Comparison of ENCODE assay signal across 18 cellular contexts in the genomic region with DNA sequence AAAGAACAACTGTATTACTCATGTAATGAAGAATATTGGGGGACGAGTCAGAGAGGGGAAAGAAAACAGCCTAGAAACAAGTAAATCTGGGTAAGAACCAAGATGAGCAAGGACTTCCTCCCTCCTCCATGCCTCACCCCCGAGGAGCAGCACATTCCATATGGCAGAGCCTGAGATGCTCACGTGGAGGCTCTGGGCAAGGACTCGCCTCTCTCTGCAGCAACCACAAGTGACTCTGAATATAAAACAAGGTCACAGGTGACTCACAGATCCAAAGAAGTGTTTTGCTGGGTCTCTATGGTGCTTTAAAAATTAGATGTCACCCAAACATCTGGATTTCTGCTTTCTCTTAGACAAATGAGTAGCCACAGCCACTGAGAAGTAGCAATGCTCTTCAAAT.
A peak's percentile ranks its signal among the peaks of the same experiment; 100 is the strongest.
DNase-seq lines count a peak whose midpoint lies in the region; ATAC-seq and TF ChIP-seq lines count a peak whose summit lies in the region.
"Had no signal": no experiment of that assay in that cellular context is flagged by ENCODE, and none has a peak within 500 bp of the region (broad histone marks: within the 10 kb centered on the region; RNA-seq: fewer than 3 reads in every experiment).

No MANE protein-coding gene starts in this region.

- CTCF ChIA-PET in mammary epithelial cell (lab: Charles Lee; ENCODE audit: low non-redundant PET): no interaction called here

- BruUV-seq in mammary epithelial cell (replicated peaks; lab: Mats Ljungman, UMichigan): no TSS peak

- no peaks in the 10 kb centered on the region for H3K36me3 Mint-ChIP-seq in activated T-helper 17 cell treated with anti-CD3 and anti-CD28 coated beads, Interleukin-2, amount 50 U/mL, for 72 hours (ENCODE audit: low read depth)
- H3K36me3 Mint-ChIP-seq: CD8-positive, alpha-beta T cell; naive B cell had no signal

- H3K9me3 Mint-ChIP-seq in activated T-helper 17 cell treated with anti-CD3 and anti-CD28 coated beads, Interleukin-2, amount 50 U/mL, for 72 hours: no peaks in the 10 kb centered on the region
- H3K9me3 Mint-ChIP-seq: activated B cell treated with CpG ODN at 0.5 μM for 24 hours; activated naive CD4-positive, alpha-beta T cell treated with anti-CD3 and anti-CD28 coated beads for 36 hours; CD8-positive, alpha-beta T cell; central memory CD8-positive, alpha-beta T cell had no signal

- 39% methylated on average over 4 of the region's 4 CpGs for WGBS in mammary epithelial cell (ENCODE audit: low coverage, missing lambda C conversion rate)

- H3K4me1 Mint-ChIP-seq in activated T-helper 17 cell treated with anti-CD3 and anti-CD28 coated beads, Interleukin-2, amount 50 U/mL, for 72 hours: no peaks in the 10 kb centered on the region
- H3K4me1 Mint-ChIP-seq: activated B cell treated with CpG ODN at 0.5 μM for 24 hours; central memory CD8-positive, alpha-beta T cell; naive B cell had no signal

- TF ChIP-seq POLR2A in breast epithelium (IDR thresholded peaks at IDR 0.05): no peak
- no peak for TF ChIP-seq POLR2A in vagina (IDR thresholded peaks at IDR 0.05)

- peaks cover 12% of the 10 kb centered on the region for H3K27me3 Mint-ChIP-seq in activated T-helper 17 cell treated with anti-CD3 and anti-CD28 coated beads, Interleukin-2, amount 50 U/mL, for 72 hours

- H3K4me3 ChIP-seq in mammary epithelial cell (replicated peaks in 1 of 3; ENCODE audit: insufficient read depth in 1 of 3, low read depth in 2 of 3, low read length in 3 of 3) (no peak overlapping the region), breast epithelium (no peak overlapping the region), astrocyte of the spinal cord (ENCODE audit: low read depth, low read length) (no peak overlapping the region), vagina (no peak overlapping the region)
- H3K4me3 ChIP-seq: left lung, upper lobe of right lung had no signal

- H4K20me1 ChIP-seq in mammary epithelial cell (ENCODE audit: insufficient read depth, low read length): no peaks in the 10 kb centered on the region

- H3K27ac Mint-ChIP-seq in activated T-helper 17 cell treated with anti-CD3 and anti-CD28 coated beads, Interleukin-2, amount 50 U/mL, for 72 hours: no peak overlapping the region
- H3K27ac Mint-ChIP-seq: activated B cell treated with CpG ODN at 0.5 μM for 24 hours; activated naive CD4-positive, alpha-beta T cell treated with anti-CD3 and anti-CD28 coated beads for 36 hours; CD8-positive, alpha-beta T cell had no signal

- intact Hi-C loops in mammary epithelial cell (cut with micrococcal nuclease) (no loop called here), breast epithelium (cut with DNase I; ENCODE audit: low total_unique reads) (no loop called here), vagina (cut with DNase I) (no loop called here)

- TF ChIP-seq CTCF in mammary epithelial cell (conservative IDR thresholded peaks at IDR 0.05 in 1 of 2, IDR thresholded peaks at IDR 0.05 in 1 of 2; ENCODE audit: extremely low read depth in 1 of 2, insufficient read depth in 1 of 2, low read depth in 1 of 2, low read length in 2 of 2) (no peak), breast epithelium (IDR thresholded peaks at IDR 0.05) (no peak), astrocyte of the spinal cord (IDR thresholded peaks at IDR 0.05; ENCODE audit: low read depth, low read length) (no peak), vagina (IDR thresholded peaks at IDR 0.05) (no peak)

- H3K27ac ChIP-seq in mammary epithelial cell (ENCODE audit: insufficient read depth, low read depth, low read length) (no peak overlapping the region), breast epithelium (no peak overlapping the region), vagina (peak overlapping the region; percentile 29)
- H3K27ac ChIP-seq: left lung, upper lobe of right lung had no signal

- in situ Hi-C loops in mammary epithelial cell (cut with MboI; ENCODE audit: low sequenced_read_pairs in 2 of 2) (no loop called here), astrocyte of the spinal cord (cut with HindIII; ENCODE audit: low sequenced_read_pairs) (no loop called here)

- no peaks in the 10 kb centered on the region for H3K9me3 ChIP-seq in mammary epithelial cell (replicated peaks; ENCODE audit: insufficient read depth, low read length)
- no peaks in the 10 kb centered on the region for H3K9me3 ChIP-seq in breast epithelium
- no peaks in the 10 kb centered on the region for H3K9me3 ChIP-seq in vagina
- H3K9me3 ChIP-seq: left lung, upper lobe of right lung had no signal

- dilution Hi-C loops in mammary epithelial cell (cut with HindIII; ENCODE audit: low sequenced_read_pairs): no loop called here

- no peak for ATAC-seq in activated T-helper 17 cell treated with anti-CD3 and anti-CD28 coated beads, Interleukin-2, amount 50 U/mL, for 72 hours (replicated peaks)
- ATAC-seq: CD8-positive, alpha-beta T cell; left lung; upper lobe of right lung had no signal

- H3K4me3 Mint-ChIP-seq in activated T-helper 17 cell treated with anti-CD3 and anti-CD28 coated beads, Interleukin-2, amount 50 U/mL, for 72 hours: no peak overlapping the region
- H3K4me3 Mint-ChIP-seq: activated B cell treated with CpG ODN at 0.5 μM for 24 hours; activated naive CD4-positive, alpha-beta T cell treated with anti-CD3 and anti-CD28 coated beads for 36 hours; CD8-positive, alpha-beta T cell; central memory CD8-positive, alpha-beta T cell; naive B cell had no signal

- H3K4me2 ChIP-seq in mammary epithelial cell (ENCODE audit: insufficient read depth, low read depth, low read length): no peak overlapping the region

- no peaks in the 10 kb centered on the region for H3K79me2 ChIP-seq in mammary epithelial cell (ENCODE audit: insufficient read depth, low read length)

- H3K36me3 ChIP-seq in mammary epithelial cell (ENCODE audit: insufficient read depth, low read length) (no peaks in the 10 kb centered on the region), breast epithelium (no peaks in the 10 kb centered on the region), vagina (no peaks in the 10 kb centered on the region)
- H3K36me3 ChIP-seq: left lung, upper lobe of right lung had no signal

- peak; percentile 57 for DNase-seq in mammary epithelial cell
- no peak for DNase-seq in breast epithelium (ENCODE audit: low spot score in 2 of 2)
- peak; percentile 19 for DNase-seq in astrocyte of the spinal cord (ENCODE audit: low read depth, low spot score)
- DNase-seq in kidney glomerular epithelial cell (lab: John Stamatoyannopoulos, UW): peak; percentile 38
- no peak for DNase-seq in vagina (ENCODE audit: extremely low spot score in 2 of 2)
- DNase-seq in SW480 (ENCODE audit: low spot score): no peak
- DNase-seq in cerebellar cortex (ENCODE audit: low spot score): no peak
- DNase-seq: activated B cell treated with CpG ODN at 0.5 μM for 24 hours; activated naive CD4-positive, alpha-beta T cell treated with anti-CD3 and anti-CD28 coated beads for 36 hours; CD8-positive, alpha-beta T cell; left lung; naive B cell; NCI-H1417 treated with DMSO at 0.1 percent for 48 hours; NCI-H345; stimulated activated CD4-positive, alpha-beta T cell treated with anti-CD3 and anti-CD28 coated beads, Interleukin-4, amount 100 ng/mL, for 1 hour; upper lobe of right lung had no signal

- no peak overlapping the region for H2AFZ ChIP-seq in mammary epithelial cell (ENCODE audit: low read depth, low read length)

- H3K4me1 ChIP-seq in mammary epithelial cell (ENCODE audit: insufficient read depth, low read length): no peaks in the 10 kb centered on the region
- H3K4me1 ChIP-seq in breast epithelium: no peaks in the 10 kb centered on the region
- H3K4me1 ChIP-seq in vagina: peaks cover 13% of the 10 kb centered on the region
- H3K4me1 ChIP-seq: left lung, upper lobe of right lung had no signal

- no peak overlapping the region for H3K9ac ChIP-seq in mammary epithelial cell (ENCODE audit: insufficient read depth, low read length)

- H3K27me3 ChIP-seq in mammary epithelial cell (ENCODE audit: insufficient read depth, low read length): no peaks in the 10 kb centered on the region
- peaks cover 0 to 5% of the 10 kb centered on the region in 2 donors for H3K27me3 ChIP-seq in breast epithelium
- no peaks in the 10 kb centered on the region for H3K27me3 ChIP-seq in vagina

Comparison
In these comparisons a context has a peak if more than half of its experiments do, and no peak if none do; other contexts are left out.
1. DNase-seq: peak in mammary epithelial cell (single experiment), astrocyte of the spinal cord (single experiment) and kidney glomerular epithelial cell (single experiment); none in breast epithelium (0 of 2), vagina (0 of 2), SW480 (single experiment) and cerebellar cortex (single experiment).